ENCODE assay signal across 10 cellular contexts in the genomic region with DNA sequence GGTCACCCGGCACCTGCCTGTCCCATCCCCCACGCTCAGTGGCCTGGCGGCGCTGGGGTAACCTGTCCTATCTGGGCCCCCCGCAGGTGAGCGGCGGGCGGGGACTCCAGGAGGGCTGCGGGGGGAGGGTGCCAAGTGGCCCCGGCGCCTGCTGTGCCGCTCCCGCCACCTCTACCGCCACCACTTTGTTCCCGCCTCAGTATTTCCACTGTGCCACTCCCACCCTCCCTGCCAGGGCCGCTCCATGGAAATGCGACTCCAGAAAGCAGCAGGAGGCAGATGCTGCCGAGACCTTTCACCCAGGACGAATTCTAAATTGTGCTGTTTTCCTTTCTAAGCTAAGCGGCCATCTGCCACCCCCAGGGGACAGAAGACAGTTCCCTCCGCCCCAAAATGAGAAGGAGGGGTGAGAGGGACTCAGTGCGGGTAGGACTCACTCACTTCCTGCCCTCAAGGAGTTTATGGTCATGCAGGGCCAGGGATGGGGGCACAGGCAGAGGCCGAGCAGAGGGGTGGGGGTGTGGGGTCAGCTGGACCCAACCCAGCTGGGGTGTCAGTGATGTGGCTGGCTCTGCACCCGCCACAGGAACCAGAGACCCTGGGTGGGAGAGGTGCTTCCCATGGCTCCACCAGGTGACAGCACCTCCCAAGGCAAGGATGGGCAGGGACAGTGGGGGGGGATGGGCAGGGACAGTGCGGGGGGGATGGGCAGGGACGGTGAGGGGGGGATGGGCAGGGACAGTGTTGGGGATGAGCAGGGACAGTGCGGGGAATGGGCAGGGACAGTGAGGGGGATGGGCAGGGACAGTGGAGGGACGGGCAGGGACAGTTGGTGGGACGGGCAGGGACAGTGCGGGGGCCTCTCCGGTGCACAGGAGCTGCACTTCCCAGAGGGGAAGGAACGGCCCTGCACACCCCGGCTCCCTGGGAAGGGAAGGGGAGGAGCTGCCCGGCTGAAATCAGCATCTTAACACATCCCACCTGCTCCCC. TPM values are rescaled to one million over a fixed set of nuclear protein-coding genes. Genes with fewer than 3 reads are reported as not detected.
DNase-seq lines count a peak whose midpoint lies in the region; ATAC-seq and TF ChIP-seq lines count a peak whose summit lies in the region.
"Had no signal": no experiment of that assay in that cellular context is flagged by ENCODE, and none has a peak within 500 bp of the region (broad histone marks: within the 10 kb centered on the region; RNA-seq: fewer than 3 reads in every experiment).

No MANE protein-coding gene starts in this region.

- TF ChIP-seq POLR2A in upper lobe of left lung (IDR thresholded peaks at IDR 0.05) = no peak

- intact Hi-C loops in MCF 10A (cut with micrococcal nuclease) = no loop called here

- no peaks in the 10 kb centered on the region for H3K4me1 Mint-ChIP-seq in MCF 10A (ENCODE audit: insufficient read depth, unreplicated experiment)

- in situ Hi-C loops in T47D (cut with HindIII; ENCODE audit: low pct_unique_long_range_greater_than_20kb, low sequenced_read_pairs) = no loop called here

- CTCF ChIA-PET in MCF 10A (lab: Yijun Ruan, JAX) = interaction anchor here (0.7 to 2.1 kb wide), 4 partner anchors 11 to 97 kb away, joined by 3 to 6 read pairs (median 3); no protein-coding TSS in a partner anchor

- peaks cover 0 to 89% of the 10 kb centered on the region in 2 donors for H3K4me1 ChIP-seq in right atrium auricular region
- H3K4me1 ChIP-seq in upper lobe of left lung = peaks cover 85 to 100% (median 98%) of the 10 kb centered on the region in 4 donors

- peaks cover 19% of the 10 kb centered on the region for H3K36me3 Mint-ChIP-seq in MCF 10A (ENCODE audit: insufficient read depth, unreplicated experiment)
- H3K36me3 Mint-ChIP-seq: IgD-negative memory B cell had no signal

- TF ChIP-seq EP300 in upper lobe of left lung (IDR thresholded peaks at IDR 0.05) = no peak

- BruUV-seq in MCF 10A (replicated peaks; lab: Mats Ljungman, UMichigan) = no TSS peak

- peak; percentile 34 to 73 for DNase-seq in T47D (ENCODE audit: low read depth in 1 of 2, low spot score in 1 of 2)
- DNase-seq in MCF 10A (ENCODE audit: unreplicated experiment) = no peak
- peak; percentile 83 for DNase-seq in NCI-H82 treated with DMSO at 0.1 percent for 48 hours (lab: John Stamatoyannopoulos, UW; ENCODE audit: unreplicated experiment)
- DNase-seq in right atrium auricular region (ENCODE audit: low spot score) = no peak
- DNase-seq in upper lobe of left lung = no peak
- DNase-seq in mucosa of gallbladder (ENCODE audit: low spot score) = no peak
- DNase-seq in SKM-1 (lab: John Stamatoyannopoulos, UW; ENCODE audit: unreplicated experiment) = no peak

- no peaks in the 10 kb centered on the region for H3K9me3 Mint-ChIP-seq in MCF 10A (ENCODE audit: unreplicated experiment)
- H3K9me3 Mint-ChIP-seq: IgD-negative memory B cell had no signal

- H3K36me3 ChIP-seq in right atrium auricular region (peaks cover 6% of the 10 kb centered on the region), upper lobe of left lung (peaks cover 0 to 8% (median 3%) of the 10 kb centered on the region in 4 donors)

- ATAC-seq in upper lobe of left lung (ENCODE audit: low FRiP score in 2 of 2) (no peak), GM19463 (IDR thresholded peaks at IDR 0.05; ENCODE audit: unreplicated experiment) (no peak)

- 44 to 50% methylated on average over 11 to 32 of the region's 34 CpGs for WGBS in upper lobe of left lung, 2 donors

- TF ChIP-seq CTCF in MCF 10A (IDR thresholded peaks at IDR 0.05; ENCODE audit: unreplicated experiment) (no peak), right atrium auricular region (IDR thresholded peaks at IDR 0.05) (no peak), upper lobe of left lung (IDR thresholded peaks at IDR 0.05) (no peak)

- no peaks in the 10 kb centered on the region for H3K27me3 Mint-ChIP-seq in MCF 10A (ENCODE audit: insufficient read depth, unreplicated experiment)
- H3K27me3 Mint-ChIP-seq: IgD-negative memory B cell had no signal

- H3K4me3 Mint-ChIP-seq in MCF 10A (ENCODE audit: unreplicated experiment) = no peak overlapping the region

- H3K27ac ChIP-seq in right atrium auricular region = peak overlapping the region; percentile 28 to 35
- peak overlapping the region; percentile 83 to 87 (median 86) for H3K27ac ChIP-seq in upper lobe of left lung

- H3K27ac Mint-ChIP-seq in MCF 10A (ENCODE audit: low read depth, unreplicated experiment) = no peak overlapping the region

- H3K9me3 ChIP-seq in right atrium auricular region (no peaks in the 10 kb centered on the region), upper lobe of left lung (no peaks in the 10 kb centered on the region)

- POLR2A ChIA-PET in MCF 10A (lab: Yijun Ruan, JAX) = interaction anchor here (0.9 to 1.6 kb wide), 4 partner anchors 10 to 97 kb away, joined by 3 to 4 read pairs (median 3); no protein-coding TSS in a partner anchor

- no peaks in the 10 kb centered on the region for H3K27me3 ChIP-seq in right atrium auricular region
- no peaks in the 10 kb centered on the region for H3K27me3 ChIP-seq in upper lobe of left lung

- H3K4me3 ChIP-seq in right atrium auricular region (no peak overlapping the region), upper lobe of left lung (no peak overlapping the region)
- H3K4me3 ChIP-seq: lung had no signal

RNA-seq across cellular contexts. Expression of a gene that starts 17.8 kb away (rescaled TPM):
- 37.5 and 53.4 TPM in 2 replicates for total RNA-seq in MCF 10A (2022)
- 10 to 100 TPM; 14.2 to 39.7 TPM for total RNA-seq in right atrium auricular region
- total RNA-seq in upper lobe of left lung = 100 to 1,000 TPM in 4 of 6 donors, 10 to 100 TPM in 2; 49.6 to 175 (median 110) TPM
- 51.6 TPM for total RNA-seq in mucosa of gallbladder

RNA-seq across cellular contexts. Expression of a gene that starts 45.2 kb away (rescaled TPM):
- total RNA-seq in MCF 10A (2022) (85.8 and 88.8 TPM in 2 replicates), right atrium auricular region (10 to 100 TPM; 32.6 to 41.6 TPM), upper lobe of left lung (10 to 100 TPM; 64.1 to 89.1 (median 72.1) TPM), mucosa of gallbladder (78.4 TPM)

Comparison
In these comparisons a context has a peak if more than half of its experiments do, and no peak if none do; other contexts are left out.
1. DNase-seq: peak in T47D (2 of 2) and NCI-H82 treated with DMSO at 0.1 percent for 48 hours (single experiment); none in MCF 10A (single experiment), right atrium auricular region (single experiment), upper lobe of left lung (0 of 2), mucosa of gallbladder (single experiment) and SKM-1 (single experiment).